In genomic region chr11:65653229-65654225, GRCh38 we compare ENCODE assay signal across 1 cellular context.
TF ChIP-seq lines count a peak whose summit lies in the region.

No MANE protein-coding gene starts in this region.

TF ChIP-seq in HepG2, 621 proteins besides CTCF, POLR2A, EP300 and RAD21 (continued from another document and continues in another):
- TF ChIP-seq ZNF142 (CRISPR knock-in tag; IDR thresholded peaks at IDR 0.05) (no peak), ARID3A (IDR thresholded peaks at IDR 0.05; ENCODE audit: low read depth, low read length) (0 out of 2 replicates have a peak, but pooled peaks have one; percentile 36), TAF15 (IDR thresholded peaks at IDR 0.05; ENCODE audit: low read depth, low read length, poor library complexity, severe bottlenecking) (no peak), ZNF580 (CRISPR knock-in tag; IDR thresholded peaks at IDR 0.05; ENCODE audit: borderline replicate concordance, low read depth) (no peak), NCOR1 (IDR thresholded peaks at IDR 0.05; ENCODE audit: borderline replicate concordance, low read length) (peak; percentile 73; the same call in 1 of the 2 replicates), SKIL (CRISPR knock-in tag; IDR thresholded peaks at IDR 0.05; ENCODE audit: borderline replicate concordance) (no peak), ZNF546 (CRISPR knock-in tag; conservative IDR thresholded peaks at IDR 0.05) (0 out of 2 replicates have a peak, but pooled peaks have one; percentile 33), ZNF652 (CRISPR knock-in tag; IDR thresholded peaks at IDR 0.05; ENCODE audit: borderline replicate concordance, low read depth) (no peak), MXD1 (CRISPR knock-in tag; IDR thresholded peaks at IDR 0.05) (no peak), ZNF792 (CRISPR knock-in tag; IDR thresholded peaks at IDR 0.05) (no peak), ZNF414 (CRISPR knock-in tag; IDR thresholded peaks at IDR 0.05) (no peak), TCF7 (IDR thresholded peaks at IDR 0.05; ENCODE audit: low read depth) (no peak), BATF2 (CRISPR knock-in tag; IDR thresholded peaks at IDR 0.05) (no peak), HBP1 (CRISPR knock-in tag; IDR thresholded peaks at IDR 0.05; ENCODE audit: low read depth) (no peak), DR1 (CRISPR knock-in tag; IDR thresholded peaks at IDR 0.05) (no peak), GLMP (CRISPR knock-in tag; IDR thresholded peaks at IDR 0.05; ENCODE audit: borderline replicate concordance) (no peak), ZNF766 (CRISPR knock-in tag; IDR thresholded peaks at IDR 0.05; ENCODE audit: borderline replicate concordance) (no peak), ZNF639 (CRISPR knock-in tag; conservative IDR thresholded peaks at IDR 0.05) (no peak), TARDBP (CRISPR knock-in tag; IDR thresholded peaks at IDR 0.05) (no peak), RAD51 (IDR thresholded peaks at IDR 0.05; ENCODE audit: borderline replicate concordance) (no peak), SRF (IDR thresholded peaks at IDR 0.05; ENCODE audit: low read depth, low read length) (no peak), CENPBD1 (CRISPR knock-in tag; IDR thresholded peaks at IDR 0.05; ENCODE audit: borderline replicate concordance, low read depth) (no peak), SIN3A (IDR thresholded peaks at IDR 0.05; ENCODE audit: borderline replicate concordance, low read depth, low read length) (no peak), ZBTB4 (CRISPR knock-in tag; IDR thresholded peaks at IDR 0.05; ENCODE audit: borderline replicate concordance) (no peak), PRDM4 (CRISPR knock-in tag; IDR thresholded peaks at IDR 0.05; ENCODE audit: borderline replicate concordance) (no peak), RBM22 (optimal IDR thresholded peaks at IDR 0.05; ENCODE audit: low read length) (no peak)
